32 cellular contexts compared by ENCODE assay signal in the genomic region with DNA sequence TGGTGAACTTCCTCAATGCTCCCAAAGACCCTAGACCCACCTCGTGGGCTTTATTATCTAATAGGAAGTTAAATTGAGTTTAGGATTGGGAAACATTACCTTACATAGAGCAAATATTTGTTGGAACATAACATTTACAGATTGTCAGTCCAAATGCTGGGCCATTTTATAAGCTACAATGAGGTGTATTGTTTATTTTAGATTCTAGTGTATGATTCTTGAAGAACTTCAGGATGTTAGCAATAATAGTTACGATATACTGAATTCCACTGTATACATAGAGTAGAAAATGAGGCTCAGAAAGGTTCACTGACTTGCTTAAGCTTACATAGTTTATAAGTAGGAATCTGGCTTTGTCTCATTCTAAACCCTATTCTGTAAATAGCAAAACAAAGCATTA.
"Had no signal": no experiment of that assay in that cellular context is flagged by ENCODE, and none has a peak within 500 bp of the region (broad histone marks: within the 10 kb centered on the region; RNA-seq: fewer than 3 reads in every experiment).

No MANE protein-coding gene starts in this region.

- DNase-seq: activated CD4-positive, alpha-beta memory T cell treated with anti-CD3 and anti-CD28 coated beads for 36 hours; activated CD4-positive, alpha-beta T cell treated with anti-CD3 and anti-CD28 coated beads for 36 hours; activated CD4-positive, alpha-beta T cell treated with anti-CD3 and anti-CD28 coated beads, Interleukin-2, amount 10 ng/mL, durations not matched to agents 24 days and 14 days; activated CD4-positive, CD25-positive, alpha-beta regulatory T cell; activated CD4-positive, CD25-positive, alpha-beta regulatory T cell treated with anti-CD3 and anti-CD28 coated beads, Interleukin-2, amount 50 U/mL, for 72 hours; activated CD8-positive, alpha-beta memory T cell treated with anti-CD3 and anti-CD28 coated beads, Interleukin-2, amount 10 ng/mL, durations not matched to agents 7 days and 5 days; activated CD8-positive, alpha-beta memory T cell treated with anti-CD3 and anti-CD28 coated beads, Interleukin-2, amount 50 U/mL, for 4 hours; activated CD8-positive, alpha-beta T cell treated with anti-CD3 and anti-CD28 coated beads, Interleukin-2, amount 10 ng/mL, durations not matched to agents 7 days and 5 days; activated gamma-delta T cell; activated naive CD4-positive, alpha-beta T cell; activated naive CD4-positive, alpha-beta T cell treated with anti-CD3 and anti-CD28 coated beads, Interleukin-2, amount 10 ng/mL, durations not matched to agents 7 days and 5 days; activated naive CD8-positive, alpha-beta T cell treated with anti-CD3 and anti-CD28 coated beads, Interleukin-2, amount 10 ng/mL, durations not matched to agents 7 days and 5 days; activated T-cell treated with anti-CD3 and anti-CD28 coated beads for 4 hours; activated T-cell treated with anti-CD3 and anti-CD28 coated beads, Interleukin-2, amount 50 U/mL, for 24 hours; activated T-cell treated with anti-CD3 and anti-CD28 coated beads, Interleukin-2, amount 50 U/mL, for 72 hours; central memory CD4-positive, alpha-beta T cell; cerebellar nuclear complex; colonic mucosa; effector CD8-positive, alpha-beta T cell; esophagus squamous epithelium; foreskin melanocyte; T-helper 1 cell; T-helper 17 cell; T1000 had no signal

- H3K27me3 Mint-ChIP-seq: activated CD4-positive, alpha-beta memory T cell treated with anti-CD3 and anti-CD28 coated beads for 36 hours; activated CD4-positive, alpha-beta T cell treated with anti-CD3 and anti-CD28 coated beads for 36 hours; activated CD4-positive, alpha-beta T cell treated with anti-CD3 and anti-CD28 coated beads, Interleukin-2, amount 10 ng/mL, durations not matched to agents 24 days and 14 days; activated CD8-positive, alpha-beta memory T cell treated with anti-CD3 and anti-CD28 coated beads, Interleukin-2, amount 10 ng/mL, durations not matched to agents 7 days and 5 days; activated naive CD4-positive, alpha-beta T cell treated with anti-CD3 and anti-CD28 coated beads, Interleukin-2, amount 10 ng/mL, durations not matched to agents 7 days and 5 days; activated naive CD8-positive, alpha-beta T cell treated with anti-CD3 and anti-CD28 coated beads, Interleukin-2, amount 10 ng/mL, durations not matched to agents 7 days and 5 days; activated T-cell treated with anti-CD3 and anti-CD28 coated beads, Interleukin-2, amount 50 U/mL, for 24 hours; brain; T-helper 17 cell had no signal

- H3K27me3 ChIP-seq: ascending aorta, breast epithelium, cardiac muscle cell, colonic mucosa, esophagus squamous epithelium, gastroesophageal sphincter had no signal

- H3K27ac ChIP-seq: ascending aorta, breast epithelium, cardiac muscle cell, colonic mucosa, epithelial cell of prostate, esophagus squamous epithelium, gastroesophageal sphincter had no signal

- H3K4me1 ChIP-seq: ascending aorta, breast epithelium, esophagus squamous epithelium, gastroesophageal sphincter had no signal

- H3K4me1 Mint-ChIP-seq: activated CD4-positive, alpha-beta T cell treated with anti-CD3 and anti-CD28 coated beads for 36 hours; activated CD4-positive, alpha-beta T cell treated with anti-CD3 and anti-CD28 coated beads, Interleukin-2, amount 10 ng/mL, durations not matched to agents 24 days and 14 days; activated CD8-positive, alpha-beta memory T cell treated with anti-CD3 and anti-CD28 coated beads, Interleukin-2, amount 10 ng/mL, durations not matched to agents 7 days and 5 days; activated naive CD4-positive, alpha-beta T cell treated with anti-CD3 and anti-CD28 coated beads, Interleukin-2, amount 10 ng/mL, durations not matched to agents 7 days and 5 days; activated naive CD8-positive, alpha-beta T cell treated with anti-CD3 and anti-CD28 coated beads, Interleukin-2, amount 10 ng/mL, durations not matched to agents 7 days and 5 days; brain; T-helper 17 cell had no signal

- H3K4me3 ChIP-seq: ascending aorta, breast epithelium, cardiac muscle cell, colonic mucosa, esophagus squamous epithelium, gastroesophageal sphincter had no signal

- H3K36me3 ChIP-seq: ascending aorta, breast epithelium, cardiac muscle cell, colonic mucosa, esophagus squamous epithelium had no signal

- H3K27ac Mint-ChIP-seq: activated CD4-positive, alpha-beta memory T cell treated with anti-CD3 and anti-CD28 coated beads for 36 hours; activated CD4-positive, alpha-beta T cell treated with anti-CD3 and anti-CD28 coated beads for 36 hours; activated CD4-positive, alpha-beta T cell treated with anti-CD3 and anti-CD28 coated beads, Interleukin-2, amount 10 ng/mL, durations not matched to agents 24 days and 14 days; activated CD8-positive, alpha-beta memory T cell treated with anti-CD3 and anti-CD28 coated beads, Interleukin-2, amount 10 ng/mL, durations not matched to agents 7 days and 5 days; activated CD8-positive, alpha-beta T cell treated with anti-CD3 and anti-CD28 coated beads, Interleukin-2, amount 10 ng/mL, durations not matched to agents 7 days and 5 days; activated naive CD4-positive, alpha-beta T cell treated with anti-CD3 and anti-CD28 coated beads, Interleukin-2, amount 10 ng/mL, durations not matched to agents 7 days and 5 days; activated naive CD4-positive, alpha-beta T cell treated with anti-CD3 and anti-CD28 coated beads, Interleukin-2, amount 50 U/mL, for 72 hours; activated naive CD8-positive, alpha-beta T cell treated with anti-CD3 and anti-CD28 coated beads, Interleukin-2, amount 10 ng/mL, durations not matched to agents 7 days and 5 days; activated T-cell treated with anti-CD3 and anti-CD28 coated beads, Interleukin-2, amount 50 U/mL, for 24 hours; activated T-cell treated with anti-CD3 and anti-CD28 coated beads, Interleukin-2, amount 50 U/mL, for 72 hours; brain; T-helper 17 cell; T-helper 2 cell treated with Interferon-gamma antibody and Interleukin-4, amounts not matched to agents 5 μg/mL and 100 μg/mL, for 36 hours had no signal

- H3K9me3 Mint-ChIP-seq: activated CD4-positive, alpha-beta memory T cell treated with anti-CD3 and anti-CD28 coated beads for 36 hours; activated CD4-positive, alpha-beta T cell treated with anti-CD3 and anti-CD28 coated beads, Interleukin-2, amount 10 ng/mL, durations not matched to agents 24 days and 14 days; activated naive CD4-positive, alpha-beta T cell treated with anti-CD3 and anti-CD28 coated beads, Interleukin-2, amount 10 ng/mL, durations not matched to agents 7 days and 5 days; activated naive CD4-positive, alpha-beta T cell treated with anti-CD3 and anti-CD28 coated beads, Interleukin-2, amount 50 U/mL, for 72 hours; activated naive CD8-positive, alpha-beta T cell treated with anti-CD3 and anti-CD28 coated beads, Interleukin-2, amount 10 ng/mL, durations not matched to agents 7 days and 5 days; activated T-cell treated with anti-CD3 and anti-CD28 coated beads, Interleukin-2, amount 50 U/mL, for 24 hours; brain; T-helper 2 cell treated with Interferon-gamma antibody and Interleukin-4, amounts not matched to agents 5 μg/mL and 100 μg/mL, for 36 hours had no signal

- H3K9me3 ChIP-seq: ascending aorta, breast epithelium, colonic mucosa, esophagus squamous epithelium, gastroesophageal sphincter had no signal

- ATAC-seq: activated CD4-positive, alpha-beta T cell treated with anti-CD3 and anti-CD28 coated beads for 36 hours; activated CD8-positive, alpha-beta memory T cell treated with anti-CD3 and anti-CD28 coated beads, Interleukin-2, amount 10 ng/mL, durations not matched to agents 7 days and 5 days; activated CD8-positive, alpha-beta T cell treated with anti-CD3 and anti-CD28 coated beads, Interleukin-2, amount 10 ng/mL, durations not matched to agents 7 days and 5 days; activated naive CD4-positive, alpha-beta T cell treated with anti-CD3 and anti-CD28 coated beads, Interleukin-2, amount 50 U/mL, for 72 hours; activated T-cell treated with anti-CD3 and anti-CD28 coated beads, Interleukin-2, amount 50 U/mL, for 72 hours; gastroesophageal sphincter; T-helper 17 cell had no signal

- H3K4me3 Mint-ChIP-seq: activated CD4-positive, alpha-beta memory T cell treated with anti-CD3 and anti-CD28 coated beads for 36 hours; activated CD4-positive, alpha-beta T cell treated with anti-CD3 and anti-CD28 coated beads for 36 hours; activated CD4-positive, alpha-beta T cell treated with anti-CD3 and anti-CD28 coated beads, Interleukin-2, amount 10 ng/mL, durations not matched to agents 24 days and 14 days; activated CD8-positive, alpha-beta memory T cell treated with anti-CD3 and anti-CD28 coated beads, Interleukin-2, amount 10 ng/mL, durations not matched to agents 7 days and 5 days; activated CD8-positive, alpha-beta T cell treated with anti-CD3 and anti-CD28 coated beads, Interleukin-2, amount 10 ng/mL, durations not matched to agents 7 days and 5 days; activated naive CD4-positive, alpha-beta T cell treated with anti-CD3 and anti-CD28 coated beads, Interleukin-2, amount 10 ng/mL, durations not matched to agents 7 days and 5 days; activated naive CD8-positive, alpha-beta T cell treated with anti-CD3 and anti-CD28 coated beads, Interleukin-2, amount 10 ng/mL, durations not matched to agents 7 days and 5 days; activated T-cell treated with anti-CD3 and anti-CD28 coated beads, Interleukin-2, amount 50 U/mL, for 24 hours; activated T-cell treated with anti-CD3 and anti-CD28 coated beads, Interleukin-2, amount 50 U/mL, for 72 hours; brain; T-helper 17 cell; T-helper 2 cell treated with Interferon-gamma antibody and Interleukin-4, amounts not matched to agents 5 μg/mL and 100 μg/mL, for 36 hours had no signal

- H3K36me3 Mint-ChIP-seq: activated CD4-positive, alpha-beta memory T cell treated with anti-CD3 and anti-CD28 coated beads for 36 hours; activated naive CD4-positive, alpha-beta T cell treated with anti-CD3 and anti-CD28 coated beads, Interleukin-2, amount 50 U/mL, for 72 hours had no signal
